ENCODE assay signal across 18 cellular contexts in genomic region chr1:28833396-28833795, GRCh38. TPM values are rescaled to one million over a fixed set of nuclear protein-coding genes. Genes with fewer than 3 reads are reported as not detected.
DNase-seq lines count a peak whose midpoint lies in the region; ATAC-seq and TF ChIP-seq lines count a peak whose summit lies in the region.
"Had no signal": no experiment of that assay in that cellular context is flagged by ENCODE, and none has a peak within 500 bp of the region (broad histone marks: within the 10 kb centered on the region; RNA-seq: fewer than 3 reads in every experiment).

No MANE protein-coding gene starts in this region.

- 71% methylated on average over 6 of the region's 7 CpGs; no CpG with 5 or more reads in 1 of the 2 experiments for WGBS in IMR-90 (ENCODE audit: extremely low coverage in 2 of 2, insufficient read length in 1 of 2), 2 experiments

- ATAC-seq in IMR-90 (ENCODE audit: low read depth) (no peak), GM21423 (IDR thresholded peaks at IDR 0.05; ENCODE audit: unreplicated experiment) (no peak)
- no peak for ATAC-seq in stimulated activated naive CD8-positive, alpha-beta T cell treated with anti-CD3 and anti-CD28 coated beads, Interleukin-15, amount 100 ng/mL, for 72 hours
- ATAC-seq: GM12878 had no signal

- H4K8ac ChIP-seq in IMR-90 (ENCODE audit: low read depth in 2 of 2, low read length in 2 of 2), result no peak overlapping the region

- H2AK9ac ChIP-seq in IMR-90 (replicated peaks; ENCODE audit: low read depth, low read length, poor library complexity), result no peak overlapping the region

- no peak overlapping the region for H2BK120ac ChIP-seq in IMR-90 (ENCODE audit: low read depth, low read length)

- no peak overlapping the region for H3K56ac ChIP-seq in IMR-90 (ENCODE audit: extremely low read depth, insufficient read depth, low read length)

- dilution Hi-C loops in IMR-90 (cut with HindIII; ENCODE audit: low sequenced_read_pairs, unreplicated experiment), result no loop called here

- no peak overlapping the region for H3K4ac ChIP-seq in IMR-90 (ENCODE audit: low read depth, low read length)

- H2BK15ac ChIP-seq in IMR-90 (ENCODE audit: low read depth, low read length), result no peak overlapping the region

- no peaks in the 10 kb centered on the region for H4K20me1 ChIP-seq in IMR-90 (ENCODE audit: insufficient read depth, low read length)

- H3K79me1 ChIP-seq in IMR-90 (ENCODE audit: low read depth in 1 of 2, low read length in 2 of 2), result no peaks in the 10 kb centered on the region

- no peaks in the 10 kb centered on the region for H3K4me1 ChIP-seq in IMR-90 (ENCODE audit: control insufficient read depth, insufficient read depth, low read length)
- H3K4me1 ChIP-seq: HAP-1 had no signal

- in situ Hi-C loops in IMR-90 (cut with MboI; ENCODE audit: low sequenced_read_pairs), result no loop called here

- H4K91ac ChIP-seq in IMR-90 (ENCODE audit: insufficient read depth, low read depth, low read length), result no peak overlapping the region

- H3K27me3 Mint-ChIP-seq in stimulated activated naive CD8-positive, alpha-beta T cell treated with anti-CD3 and anti-CD28 coated beads, Interleukin-15, amount 100 ng/mL, for 72 hours, result peaks cover 8% of the 10 kb centered on the region

- H3K27ac ChIP-seq in IMR-90 (ENCODE audit: insufficient read depth, low read length), result no peak overlapping the region
- peak overlapping the region; percentile 59 for H3K27ac ChIP-seq in WERI-Rb-1

- peak overlapping the region; percentile 21 for H2AFZ ChIP-seq in IMR-90 (replicated peaks; ENCODE audit: low read length, poor library complexity)

- TF ChIP-seq RAD21 in IMR-90 (IDR thresholded peaks at IDR 0.05; ENCODE audit: low read length), result no peak

- no peaks in the 10 kb centered on the region for H3K4me1 Mint-ChIP-seq in stimulated activated naive CD8-positive, alpha-beta T cell treated with anti-CD3 and anti-CD28 coated beads, Interleukin-15, amount 100 ng/mL, for 72 hours
- H3K4me1 Mint-ChIP-seq: CD4-positive, alpha-beta memory T cell had no signal

- no peak overlapping the region for H3K4me3 ChIP-seq in IMR-90 (ENCODE audit: insufficient read depth, low read depth, low read length)
- no peak overlapping the region for H3K4me3 ChIP-seq in WERI-Rb-1 (ENCODE audit: low read depth, low read length)
- H3K4me3 ChIP-seq: GM12878, HAP-1 had no signal

- H3K9ac ChIP-seq in IMR-90 (ENCODE audit: low read depth, low read length), result no peak overlapping the region

- no peak overlapping the region for H2AK5ac ChIP-seq in IMR-90 (ENCODE audit: low read depth, low read length)

- peaks cover 16% of the 10 kb centered on the region for H3K27me3 ChIP-seq in IMR-90 (ENCODE audit: control insufficient read depth, insufficient read depth, low read length)
- no peaks in the 10 kb centered on the region for H3K27me3 ChIP-seq in WERI-Rb-1 (ENCODE audit: insufficient read depth, low read depth, severe bottlenecking)

- no peak overlapping the region for H4K5ac ChIP-seq in IMR-90 (ENCODE audit: low read depth, low read length)

- no peak overlapping the region for H3K18ac ChIP-seq in IMR-90 (ENCODE audit: low read depth, low read length)

- H3K9me3 Mint-ChIP-seq in stimulated activated naive CD8-positive, alpha-beta T cell treated with anti-CD3 and anti-CD28 coated beads, Interleukin-15, amount 100 ng/mL, for 72 hours, result no peaks in the 10 kb centered on the region
- H3K9me3 Mint-ChIP-seq: CD4-positive, alpha-beta memory T cell had no signal

- H3K23ac ChIP-seq in IMR-90 (ENCODE audit: low read depth, low read length), result no peak overlapping the region

- no peaks in the 10 kb centered on the region for H3K9me1 ChIP-seq in IMR-90 (ENCODE audit: insufficient read depth, low read length)

- no peak for DNase-seq in IMR-90
- peak; percentile 52 for DNase-seq in WERI-Rb-1
- DNase-seq in posterior vena cava (ENCODE audit: low spot score), result peak; percentile 37
- DNase-seq in stimulated activated naive CD8-positive, alpha-beta T cell treated with anti-CD3 and anti-CD28 coated beads, Interleukin-15, amount 100 ng/mL, for 72 hours, result no peak
- no peak for DNase-seq in GM10266 (ENCODE audit: extremely low spot score)
- no peak for DNase-seq in dedifferentiated amniotic fluid mesenchymal stem cell (ENCODE audit: extremely low spot score)
- DNase-seq: C1 segment of cervical spinal cord; Calu3; CD4-positive, alpha-beta memory T cell; COR-L47; DMS153; DND-41; GOT3 had no signal

- no peak overlapping the region for H3K4me2 ChIP-seq in IMR-90 (ENCODE audit: low read depth, low read length)

- CTCF ChIA-PET in IMR-90 (lab: Yijun Ruan, JAX), result interaction anchor here (1.3 kb wide), 1 partner anchor 9 kb away, joined by 3 read pairs; no protein-coding TSS in a partner anchor

- BruUV-seq in IMR-90 (replicated peaks; lab: Mats Ljungman, UMichigan), result no TSS peak

- no peaks in the 10 kb centered on the region for H3K9me3 ChIP-seq in IMR-90 (ENCODE audit: control insufficient read depth, insufficient read depth, low read length)
- peaks cover 3% of the 10 kb centered on the region for H3K9me3 ChIP-seq in WERI-Rb-1 (ENCODE audit: severe bottlenecking)
- H3K9me3 ChIP-seq: HAP-1 had no signal

- H3K4me3 Mint-ChIP-seq in stimulated activated naive CD8-positive, alpha-beta T cell treated with anti-CD3 and anti-CD28 coated beads, Interleukin-15, amount 100 ng/mL, for 72 hours, result no peak overlapping the region
- H3K4me3 Mint-ChIP-seq: CD4-positive, alpha-beta memory T cell had no signal

- H3K36me3 ChIP-seq in IMR-90 (ENCODE audit: control insufficient read depth, insufficient read depth, low read length) (no peaks in the 10 kb centered on the region), WERI-Rb-1 (no peaks in the 10 kb centered on the region)
- H3K36me3 ChIP-seq: HAP-1 had no signal

- no peak overlapping the region for H3K14ac ChIP-seq in IMR-90 (replicated peaks; ENCODE audit: low read depth, low read length)

- no peak for TF ChIP-seq POLR2A in IMR-90 (IDR thresholded peaks at IDR 0.05; ENCODE audit: low read depth, low read length)

- no peak for TF ChIP-seq CTCF in IMR-90 (conservative IDR thresholded peaks at IDR 0.05; ENCODE audit: low read depth, low read length)
- TF ChIP-seq CTCF in WERI-Rb-1 (IDR thresholded peaks at IDR 0.05; ENCODE audit: low read depth, low read length), result no peak
- no peak for TF ChIP-seq CTCF in GM10266 (IDR thresholded peaks at IDR 0.05; ENCODE audit: control insufficient read depth, insufficient read depth, low read depth, missing control alignments)

- H2BK20ac ChIP-seq in IMR-90 (ENCODE audit: low read depth, low read length), result no peak overlapping the region

- POLR2A ChIA-PET in IMR-90 (lab: Charles Lee; ENCODE audit: unreplicated experiment), result interaction anchor here (0.6 kb wide), 1 partner anchor 25 kb away, joined by 22 read pairs; no protein-coding TSS in a partner anchor

- no peak overlapping the region for H3K27ac Mint-ChIP-seq in stimulated activated naive CD8-positive, alpha-beta T cell treated with anti-CD3 and anti-CD28 coated beads, Interleukin-15, amount 100 ng/mL, for 72 hours
- H3K27ac Mint-ChIP-seq: CD4-positive, alpha-beta memory T cell had no signal

- intact Hi-C loops in IMR-90 (cut with micrococcal nuclease) (no loop called here), posterior vena cava (cut with DNase I) (no loop called here)

- no peak overlapping the region for H2BK5ac ChIP-seq in IMR-90 (ENCODE audit: low read depth, low read length, poor library complexity, severe bottlenecking)

TF ChIP-seq in IMR-90, 13 proteins besides CTCF, POLR2A, EP300 and RAD21:
- TF ChIP-seq MXI1 (IDR thresholded peaks at IDR 0.05; ENCODE audit: borderline replicate concordance, low read depth, low read length) (no peak), MAFK (IDR thresholded peaks at IDR 0.05; ENCODE audit: low read depth, low read length) (no peak), SMC3 (IDR thresholded peaks at IDR 0.05; ENCODE audit: low read depth, low read length) (no peak), RFX5 (IDR thresholded peaks at IDR 0.05; ENCODE audit: low read depth, low read length) (no peak), CEBPB (IDR thresholded peaks at IDR 0.05; ENCODE audit: low read depth, low read length) (no peak), CHD1 (IDR thresholded peaks at IDR 0.05; ENCODE audit: low read depth, low read length) (no peak), BHLHE40 (IDR thresholded peaks at IDR 0.05; ENCODE audit: low read depth, low read length) (no peak), NFE2L2 (IDR thresholded peaks at IDR 0.05; ENCODE audit: low read depth, low read length) (no peak), ELK1 (IDR thresholded peaks at IDR 0.05; ENCODE audit: borderline replicate concordance, low read depth, low read length) (no peak)

RNA-seq across cellular contexts. Expression of gene OPRD1, which starts 21.4 kb away (rescaled TPM):
- total RNA-seq in IMR-90 (2012; rRNA removed), result under 0.01 TPM in 2 replicates
- not detected in 2 replicates for polyA plus RNA-seq in IMR-90 (2012; rRNA removed)
- not detected in 2 replicates for polyA plus RNA-seq in IMR-90 (2012; cell fraction: cytosol; rRNA removed)
- 0.01 and 0.02 TPM in 2 replicates for polyA plus RNA-seq in IMR-90 (2012; cell fraction: nucleus; rRNA removed; ENCODE audit: low replicate concordance)
- not detected for total RNA-seq in posterior vena cava
- total RNA-seq: A172; CD4-positive, alpha-beta memory T cell; GM12878 had no signal
- polyA plus RNA-seq: BJ had no signal

Comparison
In these comparisons a context has a peak if more than half of its experiments do, and no peak if none do; other contexts are left out.
1. DNase-seq: peak in WERI-Rb-1 (single experiment) and posterior vena cava (single experiment); none in IMR-90 (single experiment), stimulated activated naive CD8-positive, alpha-beta T cell treated with anti-CD3 and anti-CD28 coated beads, Interleukin-15, amount 100 ng/mL, for 72 hours (0 of 2), GM10266 (single experiment) and dedifferentiated amniotic fluid mesenchymal stem cell (single experiment).